ENCODE assay signal across 18 cellular contexts in the genomic region with DNA sequence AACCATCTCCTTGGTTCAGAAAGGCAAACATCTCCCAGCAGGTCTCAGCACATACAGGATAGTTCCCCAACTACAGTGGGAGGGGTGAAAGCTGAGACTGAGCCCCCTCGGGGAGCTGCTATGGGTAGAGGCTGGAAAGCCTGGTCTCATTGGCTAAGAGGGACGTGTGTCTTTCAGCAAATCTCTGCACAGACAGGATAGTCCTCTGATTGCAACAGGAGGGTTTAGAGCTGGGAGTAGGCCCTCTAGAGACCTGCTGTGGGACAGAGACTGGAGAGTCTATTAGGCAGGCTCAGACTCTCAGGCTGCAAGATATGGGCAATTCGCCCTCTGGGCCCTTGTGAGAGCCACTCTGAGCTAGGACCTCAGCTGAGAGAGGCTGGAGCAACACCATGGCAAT.
"Had no signal": no experiment of that assay in that cellular context is flagged by ENCODE, and none has a peak within 500 bp of the region (broad histone marks: within the 10 kb centered on the region; RNA-seq: fewer than 3 reads in every experiment).

No MANE protein-coding gene starts in this region.

- H3K4me3 Mint-ChIP-seq: dendritic cell treated with granulocyte-macrophage colony-stimulating factor and Interleukin-4, amounts not matched to agents 40 ng/mL and 50 ng/mL, for 4 days; effector memory CD8-positive, alpha-beta T cell; naive thymus-derived CD4-positive, alpha-beta T cell had no signal

- H3K79me2 ChIP-seq: hepatocyte had no signal

- H3K4me1 Mint-ChIP-seq: naive thymus-derived CD4-positive, alpha-beta T cell had no signal

- H3K4me1 ChIP-seq: colonic mucosa, esophagus muscularis mucosa, foreskin keratinocyte, gastroesophageal sphincter, heart left ventricle, left lung, lower lobe of right lung had no signal

- H3K4me3 ChIP-seq: colonic mucosa, esophagus muscularis mucosa, gastroesophageal sphincter, heart left ventricle, hepatocyte, left lung, lower lobe of right lung had no signal

- H3K4me2 ChIP-seq: hepatocyte had no signal

- H3K27me3 ChIP-seq: colonic mucosa, esophagus muscularis mucosa, foreskin keratinocyte, gastroesophageal sphincter, heart left ventricle, hepatocyte, left lung had no signal

- H3K9me3 ChIP-seq: colonic mucosa had no signal

- ATAC-seq: effector memory CD8-positive, alpha-beta T cell; foreskin keratinocyte; gastroesophageal sphincter; heart left ventricle; left cardiac atrium; left lung; left ventricle myocardium superior; lower lobe of right lung; naive thymus-derived CD4-positive, alpha-beta T cell had no signal

- H3K27ac ChIP-seq: colonic mucosa, esophagus muscularis mucosa, foreskin keratinocyte, gastroesophageal sphincter, heart left ventricle, hepatocyte, left lung, lower lobe of right lung had no signal

- DNase-seq: colonic mucosa; cortex of kidney; effector CD8-positive, alpha-beta T cell; effector memory CD8-positive, alpha-beta T cell; foreskin keratinocyte; heart left ventricle; hypothalamus; left cardiac atrium; left lung; left ventricle myocardium superior; lower lobe of right lung; mesenchymal stem cell; midbrain; naive thymus-derived CD4-positive, alpha-beta T cell had no signal

- H3K27me3 Mint-ChIP-seq: dendritic cell treated with granulocyte-macrophage colony-stimulating factor and Interleukin-4, amounts not matched to agents 40 ng/mL and 50 ng/mL, for 4 days; effector memory CD8-positive, alpha-beta T cell had no signal

- H3K27ac Mint-ChIP-seq: dendritic cell treated with granulocyte-macrophage colony-stimulating factor and Interleukin-4, amounts not matched to agents 40 ng/mL and 50 ng/mL, for 4 days; effector memory CD8-positive, alpha-beta T cell; naive thymus-derived CD4-positive, alpha-beta T cell had no signal

- H3K36me3 ChIP-seq: colonic mucosa, esophagus muscularis mucosa, gastroesophageal sphincter, heart left ventricle, left lung, lower lobe of right lung had no signal
